In the genomic region with DNA sequence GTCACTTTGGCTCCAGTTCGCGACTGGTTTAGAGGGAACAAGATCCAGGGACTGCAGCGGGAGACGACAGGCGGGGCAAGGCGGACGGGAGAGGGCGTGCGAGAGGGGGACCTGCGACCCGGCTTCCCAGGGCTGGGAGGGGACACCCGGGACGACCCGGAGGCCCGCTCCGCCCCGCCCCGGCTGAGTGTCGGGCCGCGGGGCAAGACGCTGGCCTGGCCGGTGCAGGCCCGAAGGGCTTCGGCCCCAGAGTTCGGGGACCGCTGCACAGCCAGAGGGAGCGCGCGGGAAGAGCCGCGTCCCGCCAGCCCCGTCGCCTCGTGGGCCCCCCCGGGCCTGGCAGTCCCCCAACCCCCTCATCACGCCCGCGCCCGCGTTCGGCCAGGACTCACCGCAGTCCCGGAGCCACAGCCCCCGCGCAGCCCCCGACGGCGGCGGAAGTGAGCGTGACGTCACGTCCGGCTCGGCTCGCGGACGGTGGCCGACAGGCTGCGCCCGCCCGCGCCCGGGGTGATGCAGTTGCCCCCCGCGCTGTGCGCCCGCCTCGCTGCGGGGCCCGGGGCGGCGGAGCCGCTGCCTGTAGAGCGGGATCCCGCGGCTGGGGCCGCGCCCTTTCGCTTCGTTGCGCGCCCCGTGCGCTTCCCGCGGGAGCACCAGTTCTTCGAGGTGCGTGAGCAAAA, we compare ENCODE assay signal across 1 cellular context.
TF ChIP-seq lines count a peak whose summit lies in the region.

A gene with protein sequence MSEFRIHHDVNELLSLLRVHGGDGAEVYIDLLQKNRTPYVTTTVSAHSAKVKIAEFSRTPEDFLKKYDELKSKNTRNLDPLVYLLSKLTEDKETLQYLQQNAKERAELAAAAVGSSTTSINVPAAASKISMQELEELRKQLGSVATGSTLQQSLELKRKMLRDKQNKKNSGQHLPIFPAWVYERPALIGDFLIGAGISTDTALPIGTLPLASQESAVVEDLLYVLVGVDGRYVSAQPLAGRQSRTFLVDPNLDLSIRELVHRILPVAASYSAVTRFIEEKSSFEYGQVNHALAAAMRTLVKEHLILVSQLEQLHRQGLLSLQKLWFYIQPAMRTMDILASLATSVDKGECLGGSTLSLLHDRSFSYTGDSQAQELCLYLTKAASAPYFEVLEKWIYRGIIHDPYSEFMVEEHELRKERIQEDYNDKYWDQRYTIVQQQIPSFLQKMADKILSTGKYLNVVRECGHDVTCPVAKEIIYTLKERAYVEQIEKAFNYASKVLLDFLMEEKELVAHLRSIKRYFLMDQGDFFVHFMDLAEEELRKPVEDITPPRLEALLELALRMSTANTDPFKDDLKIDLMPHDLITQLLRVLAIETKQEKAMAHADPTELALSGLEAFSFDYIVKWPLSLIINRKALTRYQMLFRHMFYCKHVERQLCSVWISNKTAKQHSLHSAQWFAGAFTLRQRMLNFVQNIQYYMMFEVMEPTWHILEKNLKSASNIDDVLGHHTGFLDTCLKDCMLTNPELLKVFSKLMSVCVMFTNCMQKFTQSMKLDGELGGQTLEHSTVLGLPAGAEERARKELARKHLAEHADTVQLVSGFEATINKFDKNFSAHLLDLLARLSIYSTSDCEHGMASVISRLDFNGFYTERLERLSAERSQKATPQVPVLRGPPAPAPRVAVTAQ (minus strand): TSS at position 442 of the 680 bp plus-strand sequence. CDS start 5,931 bp downstream, outside the sequence.
A gene with protein sequence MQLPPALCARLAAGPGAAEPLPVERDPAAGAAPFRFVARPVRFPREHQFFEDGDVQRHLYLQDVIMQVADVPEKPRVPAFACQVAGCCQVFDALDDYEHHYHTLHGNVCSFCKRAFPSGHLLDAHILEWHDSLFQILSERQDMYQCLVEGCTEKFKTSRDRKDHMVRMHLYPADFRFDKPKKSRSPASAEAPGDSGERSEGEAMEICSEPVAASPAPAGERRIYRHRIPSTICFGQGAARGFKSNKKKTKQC (plus strand): TSS at position 484 of the 680 bp plus-strand sequence. CDS start 30 bp downstream, at position 514.

TF ChIP-seq in K562, 482 proteins besides CTCF, POLR2A, EP300 and RAD21 (continued from another document and continues in another):
- TF ChIP-seq DDX20 (tag; IDR thresholded peaks at IDR 0.05; ENCODE audit: low read depth) (no peak), TGIF2 (CRISPR knock-in tag; IDR thresholded peaks at IDR 0.05) (peak; percentile 70; the same call in 1 of the 2 replicates), HNRNPLL (IDR thresholded peaks at IDR 0.05; ENCODE audit: low read depth, low read length, poor library complexity, severe bottlenecking) (no peak), MCM2 (IDR thresholded peaks at IDR 0.05; ENCODE audit: low read depth) (no peak), SPI1 (IDR thresholded peaks at IDR 0.05; ENCODE audit: borderline replicate concordance, low read depth, low read length) (no peak), KAT7 (CRISPR knock-in tag; IDR thresholded peaks at IDR 0.05; ENCODE audit: borderline replicate concordance) (peak; percentile 49; the same call in 1 of the 2 replicates), RBM22 (IDR thresholded peaks at IDR 0.05; ENCODE audit: low read depth, low read length, poor library complexity, severe bottlenecking) (no peak), CCNT2 (IDR thresholded peaks at IDR 0.05; ENCODE audit: borderline replicate concordance, extremely low read depth, insufficient read length, low read depth, low read length) (peak; percentile 77), RB1 (IDR thresholded peaks at IDR 0.05; ENCODE audit: low read depth) (peak; percentile 37; the same call in 1 of the 2 replicates), ZNF384 (IDR thresholded peaks at IDR 0.05; ENCODE audit: low read depth, low read length) (no peak), POLR2AphosphoS2 (IDR thresholded peaks at IDR 0.05; ENCODE audit: low read length) (no peak), POLR3G (IDR thresholded peaks at IDR 0.05; ENCODE audit: extremely low read depth, insufficient read length, insufficient replicate concordance) (no peak), TAF7 (tag; IDR thresholded peaks at IDR 0.05) (no peak), ZEB2 (IDR thresholded peaks at IDR 0.05) (no peak), RBBP5 (IDR thresholded peaks at IDR 0.05; ENCODE audit: borderline replicate concordance, insufficient read depth, low read length, poor library complexity, severe bottlenecking) (peak; percentile 89), SMARCE1 (IDR thresholded peaks at IDR 0.05) (no peak), ZNF695 (CRISPR knock-in tag; IDR thresholded peaks at IDR 0.05) (no peak), SMARCB1 (IDR thresholded peaks at IDR 0.05; ENCODE audit: insufficient read length, low read depth) (no peak)
- TF ChIP-seq, protein P1, sequence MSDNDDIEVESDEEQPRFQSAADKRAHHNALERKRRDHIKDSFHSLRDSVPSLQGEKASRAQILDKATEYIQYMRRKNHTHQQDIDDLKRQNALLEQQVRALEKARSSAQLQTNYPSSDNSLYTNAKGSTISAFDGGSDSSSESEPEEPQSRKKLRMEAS (CRISPR knock-in tag; IDR thresholded peaks at IDR 0.05) = peak; percentile 47
- TF ChIP-seq, protein P2, sequence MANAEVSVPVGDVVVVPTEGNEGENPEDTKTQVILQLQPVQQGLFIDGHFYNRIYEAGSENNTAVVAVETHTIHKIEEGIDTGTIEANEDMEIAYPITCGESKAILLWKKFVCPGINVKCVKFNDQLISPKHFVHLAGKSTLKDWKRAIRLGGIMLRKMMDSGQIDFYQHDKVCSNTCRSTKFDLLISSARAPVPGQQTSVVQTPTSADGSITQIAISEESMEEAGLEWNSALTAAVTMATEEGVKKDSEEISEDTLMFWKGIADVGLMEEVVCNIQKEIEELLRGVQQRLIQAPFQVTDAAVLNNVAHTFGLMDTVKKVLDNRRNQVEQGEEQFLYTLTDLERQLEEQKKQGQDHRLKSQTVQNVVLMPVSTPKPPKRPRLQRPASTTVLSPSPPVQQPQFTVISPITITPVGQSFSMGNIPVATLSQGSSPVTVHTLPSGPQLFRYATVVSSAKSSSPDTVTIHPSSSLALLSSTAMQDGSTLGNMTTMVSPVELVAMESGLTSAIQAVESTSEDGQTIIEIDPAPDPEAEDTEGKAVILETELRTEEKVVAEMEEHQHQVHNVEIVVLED (CRISPR knock-in tag; IDR thresholded peaks at IDR 0.05) = peak; percentile 48; the same call in 1 of the 2 replicates
- TF ChIP-seq, protein P3, sequence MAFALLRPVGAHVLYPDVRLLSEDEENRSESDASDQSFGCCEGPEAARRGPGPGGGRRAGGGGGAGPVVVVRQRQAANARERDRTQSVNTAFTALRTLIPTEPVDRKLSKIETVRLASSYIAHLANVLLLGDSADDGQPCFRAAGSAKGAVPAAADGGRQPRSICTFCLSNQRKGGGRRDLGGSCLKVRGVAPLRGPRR (CRISPR knock-in tag; IDR thresholded peaks at IDR 0.05) = no peak
- TF ChIP-seq, protein P4, sequence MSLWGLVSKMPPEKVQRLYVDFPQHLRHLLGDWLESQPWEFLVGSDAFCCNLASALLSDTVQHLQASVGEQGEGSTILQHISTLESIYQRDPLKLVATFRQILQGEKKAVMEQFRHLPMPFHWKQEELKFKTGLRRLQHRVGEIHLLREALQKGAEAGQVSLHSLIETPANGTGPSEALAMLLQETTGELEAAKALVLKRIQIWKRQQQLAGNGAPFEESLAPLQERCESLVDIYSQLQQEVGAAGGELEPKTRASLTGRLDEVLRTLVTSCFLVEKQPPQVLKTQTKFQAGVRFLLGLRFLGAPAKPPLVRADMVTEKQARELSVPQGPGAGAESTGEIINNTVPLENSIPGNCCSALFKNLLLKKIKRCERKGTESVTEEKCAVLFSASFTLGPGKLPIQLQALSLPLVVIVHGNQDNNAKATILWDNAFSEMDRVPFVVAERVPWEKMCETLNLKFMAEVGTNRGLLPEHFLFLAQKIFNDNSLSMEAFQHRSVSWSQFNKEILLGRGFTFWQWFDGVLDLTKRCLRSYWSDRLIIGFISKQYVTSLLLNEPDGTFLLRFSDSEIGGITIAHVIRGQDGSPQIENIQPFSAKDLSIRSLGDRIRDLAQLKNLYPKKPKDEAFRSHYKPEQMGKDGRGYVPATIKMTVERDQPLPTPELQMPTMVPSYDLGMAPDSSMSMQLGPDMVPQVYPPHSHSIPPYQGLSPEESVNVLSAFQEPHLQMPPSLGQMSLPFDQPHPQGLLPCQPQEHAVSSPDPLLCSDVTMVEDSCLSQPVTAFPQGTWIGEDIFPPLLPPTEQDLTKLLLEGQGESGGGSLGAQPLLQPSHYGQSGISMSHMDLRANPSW (CRISPR knock-in tag; IDR thresholded peaks at IDR 0.05) = no peak
- TF ChIP-seq, protein P5, sequence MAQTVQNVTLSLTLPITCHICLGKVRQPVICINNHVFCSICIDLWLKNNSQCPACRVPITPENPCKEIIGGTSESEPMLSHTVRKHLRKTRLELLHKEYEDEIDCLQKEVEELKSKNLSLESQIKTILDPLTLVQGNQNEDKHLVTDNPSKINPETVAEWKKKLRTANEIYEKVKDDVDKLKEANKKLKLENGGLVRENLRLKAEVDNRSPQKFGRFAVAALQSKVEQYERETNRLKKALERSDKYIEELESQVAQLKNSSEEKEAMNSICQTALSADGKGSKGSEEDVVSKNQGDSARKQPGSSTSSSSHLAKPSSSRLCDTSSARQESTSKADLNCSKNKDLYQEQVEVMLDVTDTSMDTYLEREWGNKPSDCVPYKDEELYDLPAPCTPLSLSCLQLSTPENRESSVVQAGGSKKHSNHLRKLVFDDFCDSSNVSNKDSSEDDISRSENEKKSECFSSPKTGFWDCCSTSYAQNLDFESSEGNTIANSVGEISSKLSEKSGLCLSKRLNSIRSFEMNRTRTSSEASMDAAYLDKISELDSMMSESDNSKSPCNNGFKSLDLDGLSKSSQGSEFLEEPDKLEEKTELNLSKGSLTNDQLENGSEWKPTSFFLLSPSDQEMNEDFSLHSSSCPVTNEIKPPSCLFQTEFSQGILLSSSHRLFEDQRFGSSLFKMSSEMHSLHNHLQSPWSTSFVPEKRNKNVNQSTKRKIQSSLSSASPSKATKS (CRISPR knock-in tag; IDR thresholded peaks at IDR 0.05) = no peak
- TF ChIP-seq, protein P6, sequence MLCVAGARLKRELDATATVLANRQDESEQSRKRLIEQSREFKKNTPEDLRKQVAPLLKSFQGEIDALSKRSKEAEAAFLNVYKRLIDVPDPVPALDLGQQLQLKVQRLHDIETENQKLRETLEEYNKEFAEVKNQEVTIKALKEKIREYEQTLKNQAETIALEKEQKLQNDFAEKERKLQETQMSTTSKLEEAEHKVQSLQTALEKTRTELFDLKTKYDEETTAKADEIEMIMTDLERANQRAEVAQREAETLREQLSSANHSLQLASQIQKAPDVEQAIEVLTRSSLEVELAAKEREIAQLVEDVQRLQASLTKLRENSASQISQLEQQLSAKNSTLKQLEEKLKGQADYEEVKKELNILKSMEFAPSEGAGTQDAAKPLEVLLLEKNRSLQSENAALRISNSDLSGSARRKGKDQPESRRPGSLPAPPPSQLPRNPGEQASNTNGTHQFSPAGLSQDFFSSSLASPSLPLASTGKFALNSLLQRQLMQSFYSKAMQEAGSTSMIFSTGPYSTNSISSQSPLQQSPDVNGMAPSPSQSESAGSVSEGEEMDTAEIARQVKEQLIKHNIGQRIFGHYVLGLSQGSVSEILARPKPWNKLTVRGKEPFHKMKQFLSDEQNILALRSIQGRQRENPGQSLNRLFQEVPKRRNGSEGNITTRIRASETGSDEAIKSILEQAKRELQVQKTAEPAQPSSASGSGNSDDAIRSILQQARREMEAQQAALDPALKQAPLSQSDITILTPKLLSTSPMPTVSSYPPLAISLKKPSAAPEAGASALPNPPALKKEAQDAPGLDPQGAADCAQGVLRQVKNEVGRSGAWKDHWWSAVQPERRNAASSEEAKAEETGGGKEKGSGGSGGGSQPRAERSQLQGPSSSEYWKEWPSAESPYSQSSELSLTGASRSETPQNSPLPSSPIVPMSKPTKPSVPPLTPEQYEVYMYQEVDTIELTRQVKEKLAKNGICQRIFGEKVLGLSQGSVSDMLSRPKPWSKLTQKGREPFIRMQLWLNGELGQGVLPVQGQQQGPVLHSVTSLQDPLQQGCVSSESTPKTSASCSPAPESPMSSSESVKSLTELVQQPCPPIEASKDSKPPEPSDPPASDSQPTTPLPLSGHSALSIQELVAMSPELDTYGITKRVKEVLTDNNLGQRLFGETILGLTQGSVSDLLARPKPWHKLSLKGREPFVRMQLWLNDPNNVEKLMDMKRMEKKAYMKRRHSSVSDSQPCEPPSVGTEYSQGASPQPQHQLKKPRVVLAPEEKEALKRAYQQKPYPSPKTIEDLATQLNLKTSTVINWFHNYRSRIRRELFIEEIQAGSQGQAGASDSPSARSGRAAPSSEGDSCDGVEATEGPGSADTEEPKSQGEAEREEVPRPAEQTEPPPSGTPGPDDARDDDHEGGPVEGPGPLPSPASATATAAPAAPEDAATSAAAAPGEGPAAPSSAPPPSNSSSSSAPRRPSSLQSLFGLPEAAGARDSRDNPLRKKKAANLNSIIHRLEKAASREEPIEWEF (CRISPR knock-in tag; IDR thresholded peaks at IDR 0.05) = no peak
